16 cellular contexts compared by ENCODE assay signal in the genomic region with DNA sequence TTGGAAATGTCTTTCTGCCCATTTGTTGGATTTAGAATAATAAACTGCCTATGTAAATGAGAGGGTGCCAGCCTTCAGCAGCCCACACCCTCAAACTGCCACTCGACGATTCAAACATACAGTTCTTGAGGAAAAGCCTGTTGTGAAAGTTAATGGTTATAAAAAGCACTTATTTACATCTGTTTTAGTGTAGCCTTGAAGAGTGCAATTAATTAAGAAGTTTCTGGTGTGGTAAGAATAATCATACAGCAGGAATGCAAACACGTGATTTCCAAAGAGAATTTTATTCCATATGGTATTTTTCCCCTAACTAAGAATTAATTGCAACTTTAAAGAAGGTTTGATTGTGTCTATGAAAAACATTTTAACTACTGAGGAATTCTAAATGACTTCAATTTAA.
A peak's percentile ranks its signal among the peaks of the same experiment; 100 is the strongest.
DNase-seq lines count a peak whose midpoint lies in the region; ATAC-seq and TF ChIP-seq lines count a peak whose summit lies in the region.
"Had no signal": no experiment of that assay in that cellular context is flagged by ENCODE, and none has a peak within 500 bp of the region (broad histone marks: within the 10 kb centered on the region; RNA-seq: fewer than 3 reads in every experiment).

No MANE protein-coding gene starts in this region.

- no peak overlapping the region for H2AFZ ChIP-seq in hepatocyte

- H3K4me3 ChIP-seq in SK-N-MC (peak overlapping the region; percentile 58), hepatocyte (no peak overlapping the region), prostate gland (no peak overlapping the region), SJCRH30 (no peak overlapping the region)
- H3K4me3 ChIP-seq: GM12878, K562 had no signal

- H4K20me1 ChIP-seq in hepatocyte (ENCODE audit: insufficient read depth, poor library complexity, severe bottlenecking): no peaks in the 10 kb centered on the region

- H3K4me1 ChIP-seq in hepatocyte (ENCODE audit: insufficient read depth) (peaks cover 3% of the 10 kb centered on the region), prostate gland (replicated peaks) (no peaks in the 10 kb centered on the region), SJCRH30 (peaks cover 6% of the 10 kb centered on the region)

- peak; percentile 5 for DNase-seq in EH (ENCODE audit: low read depth)
- no peak for DNase-seq in SK-N-MC (ENCODE audit: low read depth, low spot score)
- DNase-seq in hepatocyte (ENCODE audit: low spot score): no peak
- DNase-seq in prostate gland (ENCODE audit: low spot score): no peak
- DNase-seq in NCI-H1694 treated with DMSO at 0.1 percent for 48 hours (lab: John Stamatoyannopoulos, UW): no peak
- no peak for DNase-seq in SJCRH30
- DNase-seq: AML-193; CD4-positive, alpha-beta memory T cell; DMS153; DMS79; GF-D8; HCEC 1CT; IMR-90 had no signal

- no peak for TF ChIP-seq POLR2A in prostate gland (IDR thresholded peaks at IDR 0.05)

- no peak overlapping the region for H3K9ac ChIP-seq in SK-N-MC (ENCODE audit: insufficient read length)

- no peaks in the 10 kb centered on the region for H3K36me3 ChIP-seq in SK-N-MC (ENCODE audit: insufficient read depth, low read length)
- H3K36me3 ChIP-seq in hepatocyte (replicated peaks; ENCODE audit: insufficient read depth, low read depth): no peaks in the 10 kb centered on the region
- H3K36me3 ChIP-seq in prostate gland: no peaks in the 10 kb centered on the region
- no peaks in the 10 kb centered on the region for H3K36me3 ChIP-seq in SJCRH30

- H3K27me3 ChIP-seq in hepatocyte (no peaks in the 10 kb centered on the region), prostate gland (replicated peaks; ENCODE audit: insufficient read depth) (no peaks in the 10 kb centered on the region), SJCRH30 (no peaks in the 10 kb centered on the region)

- no peaks in the 10 kb centered on the region for H3K9me2 ChIP-seq in hepatocyte (replicated peaks; ENCODE audit: insufficient read depth)

- H3K79me2 ChIP-seq in hepatocyte: no peaks in the 10 kb centered on the region

- WGBS in hepatocyte (ENCODE audit: low lambda C conversion rate, missing lambda C conversion rate): 67% methylated on average over 3 of the region's 3 CpGs
- WGBS in prostate gland: 47% methylated on average over 3 of the region's 3 CpGs

- H3K9me3 ChIP-seq in SK-N-MC (ENCODE audit: low read depth, low read length) (no peaks in the 10 kb centered on the region), hepatocyte (ENCODE audit: low read depth) (no peaks in the 10 kb centered on the region), prostate gland (no peaks in the 10 kb centered on the region), SJCRH30 (replicated peaks) (no peaks in the 10 kb centered on the region)

- no peak for TF ChIP-seq CTCF in hepatocyte (IDR thresholded peaks at IDR 0.05; ENCODE audit: poor library complexity)
- no peak for TF ChIP-seq CTCF in prostate gland (IDR thresholded peaks at IDR 0.05)

- intact Hi-C loops in prostate gland (cut with DNase I): no loop called here

- H3K27ac ChIP-seq in SK-N-MC (peak overlapping the region; percentile 38; the same call in 1 of the 2 replicates), hepatocyte (no peak overlapping the region), prostate gland (no peak overlapping the region), SJCRH30 (no peak overlapping the region)

- peak overlapping the region; percentile 25 for H3K4me2 ChIP-seq in hepatocyte

- ATAC-seq in HG03108 (IDR thresholded peaks at IDR 0.05; ENCODE audit: unreplicated experiment): no peak
- ATAC-seq: GM12878, K562 had no signal
